Comparison of ENCODE assay signal across 22 cellular contexts in the genomic region with DNA sequence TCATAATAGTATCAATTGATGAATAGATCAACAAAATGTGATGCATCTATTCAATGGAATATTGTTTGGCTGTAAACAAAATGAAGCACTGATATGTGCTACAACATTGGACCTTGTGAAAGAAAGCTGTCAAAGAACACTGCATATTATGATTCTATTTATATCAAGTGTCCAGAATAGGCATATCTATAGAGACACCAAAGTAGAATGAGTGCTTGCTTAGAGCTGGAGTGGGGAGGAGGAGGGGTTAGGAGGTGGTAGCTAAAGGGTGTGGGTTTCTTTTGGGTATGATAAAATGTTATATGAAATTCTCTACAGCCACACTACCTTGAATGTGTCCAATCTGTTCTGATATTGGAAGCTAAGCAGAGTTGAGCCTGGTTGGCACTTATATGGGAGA. TPM values are rescaled to one million over a fixed set of nuclear protein-coding genes. Genes with fewer than 3 reads are reported as not detected.
A peak's percentile ranks its signal among the peaks of the same experiment; 100 is the strongest.
DNase-seq lines count a peak whose midpoint lies in the region; ATAC-seq and FAIRE-seq lines count a peak whose summit lies in the region.
"Had no signal": no experiment of that assay in that cellular context is flagged by ENCODE, and none has a peak within 500 bp of the region (broad histone marks: within the 10 kb centered on the region; RNA-seq: fewer than 3 reads in every experiment).

No MANE protein-coding gene starts in this region.

- no peaks in the 10 kb centered on the region for H3K27me3 Mint-ChIP-seq in T-cell
- H3K27me3 Mint-ChIP-seq: activated naive CD8-positive, alpha-beta T cell; central memory CD8-positive, alpha-beta T cell had no signal

- H3K9me3 Mint-ChIP-seq in T-cell = peaks cover 0 to 18% (median 9%) of the 10 kb centered on the region in 3 donors
- peaks cover 4% of the 10 kb centered on the region for H3K9me3 Mint-ChIP-seq in stimulated activated effector memory CD8-positive, alpha-beta T cell treated with anti-CD3 and anti-CD28 coated beads, Interleukin-12 subunit alpha, Interleukin-12 subunit beta, amount 100 ng/mL, for 72 hours

- peak; percentile 78 for ATAC-seq in Right ventricle myocardium inferior
- no peak for ATAC-seq in T-cell (replicated peaks in 1 of 4)
- ATAC-seq in left ventricle myocardium superior = peak; percentile 81
- no peak for ATAC-seq in stimulated activated effector memory CD8-positive, alpha-beta T cell treated with anti-CD3 and anti-CD28 coated beads, Interleukin-12 subunit alpha, Interleukin-12 subunit beta, amount 100 ng/mL, for 72 hours
- ATAC-seq in GM18498 (IDR thresholded peaks at IDR 0.05; ENCODE audit: unreplicated experiment) = no peak
- ATAC-seq: A549, upper lobe of right lung had no signal

- no peak for DNase-seq in Right ventricle myocardium inferior (ENCODE audit: missing footprints)
- DNase-seq in cardiac septum (ENCODE audit: low spot score) = no peak
- DNase-seq in T-cell = no peak
- DNase-seq in left ventricle myocardium superior = no peak
- no peak for DNase-seq in stimulated activated effector memory CD8-positive, alpha-beta T cell treated with anti-CD3 and anti-CD28 coated beads, Interleukin-12 subunit alpha, Interleukin-12 subunit beta, amount 100 ng/mL, for 72 hours (ENCODE audit: low spot score in 2 of 2)
- no peak for DNase-seq in frontal cortex (ENCODE audit: low spot score in 2 of 2)
- DNase-seq in SK-N-DZ (ENCODE audit: low spot score) = no peak
- DNase-seq: activated CD4-positive, alpha-beta T cell treated with anti-CD3 and anti-CD28 coated beads, Interleukin-2, amount 50 U/mL, for 4 hours; H9; NCI-H1092; NCI-H1930; NCI-H69; nephron progenitor cell; sigmoid colon; stimulated activated CD8-positive, alpha-beta memory T cell treated with anti-CD3 and anti-CD28 coated beads, Interleukin-4, amount 100 ng/mL, for 48 hours; substantia nigra; upper lobe of right lung had no signal

- no peak for FAIRE-seq in frontal cortex (lab: Jason Lieb, UNC)
- FAIRE-seq: A549, D721Med had no signal

- CTCF ChIA-PET in T-cell (lab: Charles Lee) = interaction anchor here in 1 of 2 donors (0.5 to 2.7 kb wide), 6 partner anchors 12 to 1391 kb away, joined by 3 to 8 read pairs (median 4); no protein-coding TSS in a partner anchor

- peak overlapping the region; percentile 76 to 78 for H3K27ac Mint-ChIP-seq in T-cell
- H3K27ac Mint-ChIP-seq in stimulated activated effector memory CD8-positive, alpha-beta T cell treated with anti-CD3 and anti-CD28 coated beads, Interleukin-12 subunit alpha, Interleukin-12 subunit beta, amount 100 ng/mL, for 72 hours = peak overlapping the region; percentile 32
- H3K27ac Mint-ChIP-seq: H9, nephron progenitor cell had no signal

- H3K4me3 Mint-ChIP-seq in T-cell = no peak overlapping the region
- H3K4me3 Mint-ChIP-seq in stimulated activated effector memory CD8-positive, alpha-beta T cell treated with anti-CD3 and anti-CD28 coated beads, Interleukin-12 subunit alpha, Interleukin-12 subunit beta, amount 100 ng/mL, for 72 hours = no peak overlapping the region
- H3K4me3 Mint-ChIP-seq: central memory CD8-positive, alpha-beta T cell; H9; nephron progenitor cell had no signal

- peaks cover 13% of the 10 kb centered on the region for H3K36me3 Mint-ChIP-seq in T-cell
- no peaks in the 10 kb centered on the region for H3K36me3 Mint-ChIP-seq in stimulated activated effector memory CD8-positive, alpha-beta T cell treated with anti-CD3 and anti-CD28 coated beads, Interleukin-12 subunit alpha, Interleukin-12 subunit beta, amount 100 ng/mL, for 72 hours

- intact Hi-C loops in Right ventricle myocardium inferior (cut with DNase I) = no loop called here
- intact Hi-C loops in cardiac septum (cut with DNase I) = no loop called here
- intact Hi-C loops in left ventricle myocardium superior (cut with micrococcal nuclease) = no loop called here

- POLR2A ChIA-PET in T-cell (lab: Charles Lee) = interaction anchor here in 1 of 2 donors (1.6 kb wide), 1 partner anchor 11 kb away, joined by 8 read pairs; no protein-coding TSS in a partner anchor

- H3K4me1 Mint-ChIP-seq in T-cell = peaks cover 78 to 91% (median 83%) of the 10 kb centered on the region in 3 donors
- H3K4me1 Mint-ChIP-seq in stimulated activated effector memory CD8-positive, alpha-beta T cell treated with anti-CD3 and anti-CD28 coated beads, Interleukin-12 subunit alpha, Interleukin-12 subunit beta, amount 100 ng/mL, for 72 hours = peaks cover 84% of the 10 kb centered on the region

RNA-seq across cellular contexts. Expression of gene MGAT5, which starts 23.0 kb away (rescaled TPM):
- 92.3 TPM for total RNA-seq in Right ventricle myocardium inferior
- total RNA-seq in cardiac septum = 75.3 TPM
- total RNA-seq in T-cell = 10 to 100 TPM; 61.1 to 94.9 (median 81.8) TPM
- total RNA-seq in left ventricle myocardium superior = 98.1 TPM
- total RNA-seq in frontal cortex = 60.3 TPM
- 37.1 and 55.6 TPM in 2 replicates for polyA plus RNA-seq in SK-N-DZ (2014; cell fraction: cytosol; rRNA removed)
- polyA plus RNA-seq in SK-N-DZ (2014; cell fraction: nucleus; rRNA removed) = 20.4 and 23.6 TPM in 2 replicates

Comparison
In these comparisons a context has a peak if more than half of its experiments do, and no peak if none do; other contexts are left out.
1. ATAC-seq: peak in Right ventricle myocardium inferior (single experiment) and left ventricle myocardium superior (single experiment); none in T-cell (0 of 4), stimulated activated effector memory CD8-positive, alpha-beta T cell treated with anti-CD3 and anti-CD28 coated beads, Interleukin-12 subunit alpha, Interleukin-12 subunit beta, amount 100 ng/mL, for 72 hours (single experiment) and GM18498 (single experiment).